ENCODE assay signal across 8 cellular contexts in genomic region chr3:194485471-194485875, GRCh38. TPM values are rescaled to one million over a fixed set of nuclear protein-coding genes. Genes with fewer than 3 reads are reported as not detected.
DNase-seq lines count a peak whose midpoint lies in the region; ATAC-seq and TF ChIP-seq lines count a peak whose summit lies in the region.

No MANE protein-coding gene starts in this region.

- H3K4me3 ChIP-seq in Karpas-422 (ENCODE audit: low read length) = peak overlapping the region; percentile 74
- H3K4me3 ChIP-seq in mononuclear cell (ENCODE audit: low read length) = peak overlapping the region; percentile 60

- no peaks in the 10 kb centered on the region for H3K9me2 ChIP-seq in Karpas-422 (replicated peaks; ENCODE audit: insufficient read depth, low read length)

- no peak for DNase-seq in CD4-positive, alpha-beta T cell
- no peak for DNase-seq in Karpas-422
- no peak for DNase-seq in caudate nucleus (lab: John Stamatoyannopoulos, UW)
- no peak for DNase-seq in AG08395 (ENCODE audit: low spot score)
- DNase-seq in NCI-H2227 treated with DMSO at 0.1 percent for 48 hours (lab: John Stamatoyannopoulos, UW) = no peak

- H3K79me2 ChIP-seq in Karpas-422 (ENCODE audit: low read length) = peaks cover 66% of the 10 kb centered on the region

- peak overlapping the region; percentile 97 for H3K4me3 Mint-ChIP-seq in CD4-positive, alpha-beta T cell

- H3K9me3 Mint-ChIP-seq in CD4-positive, alpha-beta T cell = no peaks in the 10 kb centered on the region

- peak overlapping the region; percentile 66 for H3K27ac ChIP-seq in CD4-positive, alpha-beta T cell (ENCODE audit: low read depth, low read length)
- peak overlapping the region; percentile 7; the same call in 1 of the 2 replicates for H3K27ac ChIP-seq in Karpas-422 (ENCODE audit: low read length)
- H3K27ac ChIP-seq in caudate nucleus (ENCODE audit: low read depth, low read length) = peak overlapping the region; percentile 67

- H3K27me3 Mint-ChIP-seq in CD4-positive, alpha-beta T cell = no peaks in the 10 kb centered on the region

- H3K4me2 ChIP-seq in Karpas-422 (ENCODE audit: low read depth, low read length, poor library complexity, severe bottlenecking) = peak overlapping the region; percentile 79

- H4K20me1 ChIP-seq in Karpas-422 (ENCODE audit: insufficient read depth, low read depth, low read length) = peaks cover 15% of the 10 kb centered on the region; the same call in 1 of the 2 replicates

- peak overlapping the region; percentile 89 for H3K27ac Mint-ChIP-seq in CD4-positive, alpha-beta T cell

- intact Hi-C loops in CD4-positive, alpha-beta T cell (cut with DNase I, micrococcal nuclease) = loop anchor here (2.0 to 10.0 kb wide), 6 partner anchors 99 to 1059 kb away; partner anchors contain the start of genes LSG1 (in 1 of the 2) and PPP1R2 (in 1 of the 2)

- no peak for ATAC-seq in CD4-positive, alpha-beta T cell (ENCODE audit: poor library complexity)
- ATAC-seq in GM19023 (IDR thresholded peaks at IDR 0.05; ENCODE audit: unreplicated experiment) (no peak), HG03135 (IDR thresholded peaks at IDR 0.05; ENCODE audit: unreplicated experiment) (no peak)

- H3K36me3 ChIP-seq in Karpas-422 (ENCODE audit: insufficient read depth, low read length) = peaks cover 23% of the 10 kb centered on the region; the same call in 1 of the 2 replicates

- peak overlapping the region; percentile 76 for H3K9ac ChIP-seq in Karpas-422 (ENCODE audit: low read length)

- H3K36me3 Mint-ChIP-seq in CD4-positive, alpha-beta T cell (ENCODE audit: low read depth) = peaks cover 42% of the 10 kb centered on the region

- H2AFZ ChIP-seq in Karpas-422 (ENCODE audit: low read length) = no peak overlapping the region

- no peaks in the 10 kb centered on the region for H3K27me3 ChIP-seq in CD4-positive, alpha-beta T cell (ENCODE audit: control insufficient read depth, insufficient read depth, low read length)
- H3K27me3 ChIP-seq in Karpas-422 (ENCODE audit: low read length) (no peaks in the 10 kb centered on the region), mononuclear cell (ENCODE audit: insufficient read depth, low read length) (no peaks in the 10 kb centered on the region)

- CTCF ChIA-PET in CD4-positive, alpha-beta T cell (lab: Charles Lee) = interaction anchor here (0.9 to 2.7 kb wide), 5 partner anchors 9 to 170 kb away, joined by 3 to 18 read pairs (median 4); no protein-coding TSS in a partner anchor

- no peak for TF ChIP-seq CTCF in CD4-positive, alpha-beta T cell (IDR thresholded peaks at IDR 0.05)

- H3K9me3 ChIP-seq in CD4-positive, alpha-beta T cell (ENCODE audit: control insufficient read depth, low read length) = no peaks in the 10 kb centered on the region
- H3K9me3 ChIP-seq in Karpas-422 (ENCODE audit: low read length) (no peaks in the 10 kb centered on the region), mononuclear cell (ENCODE audit: low read depth, low read length) (no peaks in the 10 kb centered on the region)

- POLR2A ChIA-PET in CD4-positive, alpha-beta T cell (lab: Charles Lee) = interaction anchor here (0.6 to 2.2 kb wide), 11 partner anchors 10 to 283 kb away, joined by 3 to 18 read pairs (median 3); no protein-coding TSS in a partner anchor

- peaks cover 50% of the 10 kb centered on the region for H3K4me1 Mint-ChIP-seq in CD4-positive, alpha-beta T cell (ENCODE audit: low read depth)

- H3K4me1 ChIP-seq in Karpas-422 (ENCODE audit: low read length) = peaks cover 77% of the 10 kb centered on the region
- H3K4me1 ChIP-seq in mononuclear cell (ENCODE audit: insufficient read depth, low read length) = peaks cover 59% of the 10 kb centered on the region

RNA-seq across cellular contexts. Expression of gene ATP13A3, which starts 1.3 kb away (rescaled TPM):
- 10 to 100 TPM; 46.5 to 52.7 TPM for total RNA-seq in CD4-positive, alpha-beta T cell
- 331 and 337 TPM in 2 replicates for total RNA-seq in Karpas-422 (2014; rRNA removed; shearing (Covaris generic); ENCODE audit: low replicate concordance)
- total RNA-seq in mononuclear cell = 179 TPM

Comparison
In these comparisons a context has a peak if more than half of its experiments do, and no peak if none do; other contexts are left out.
1. H3K27ac ChIP-seq: peak in every context shown above with its lines; median percentile 67 in caudate nucleus; 66 in CD4-positive, alpha-beta T cell; 7 in Karpas-422.